ENCODE assay signal across 19 cellular contexts in genomic region chr1:166221316-166221715, GRCh38. TPM values are rescaled to one million over a fixed set of nuclear protein-coding genes. Genes with fewer than 3 reads are reported as not detected.
"Had no signal": no experiment of that assay in that cellular context is flagged by ENCODE, and none has a peak within 500 bp of the region (broad histone marks: within the 10 kb centered on the region; RNA-seq: fewer than 3 reads in every experiment).

No MANE protein-coding gene starts in this region.

- H3K27ac ChIP-seq: ascending aorta, breast epithelium, esophagus squamous epithelium, left ventricle myocardium inferior, parathyroid adenoma had no signal

- ATAC-seq: activated CD4-positive, alpha-beta T cell treated with anti-CD3 and anti-CD28 coated beads for 36 hours; activated CD8-positive, alpha-beta memory T cell treated with anti-CD3 and anti-CD28 coated beads, Interleukin-2, amount 10 ng/mL, durations not matched to agents 7 days and 5 days; stimulated activated effector memory CD8-positive, alpha-beta T cell treated with anti-CD3 and anti-CD28 coated beads, Interleukin-12 subunit alpha, Interleukin-12 subunit beta, amount 100 ng/mL, for 72 hours had no signal

- H3K36me3 ChIP-seq: ascending aorta, breast epithelium, esophagus squamous epithelium, left ventricle myocardium inferior had no signal

- H3K4me1 ChIP-seq: ascending aorta, breast epithelium, esophagus squamous epithelium, left ventricle myocardium inferior, parathyroid adenoma had no signal

- H3K4me3 ChIP-seq: ascending aorta, breast epithelium, esophagus squamous epithelium, left ventricle myocardium inferior had no signal

- H3K27me3 ChIP-seq: ascending aorta, breast epithelium, esophagus squamous epithelium had no signal

- DNase-seq: activated CD4-positive, alpha-beta memory T cell treated with anti-CD3 and anti-CD28 coated beads for 36 hours; activated CD4-positive, alpha-beta T cell treated with anti-CD3 and anti-CD28 coated beads for 36 hours; activated CD8-positive, alpha-beta memory T cell treated with anti-CD3 and anti-CD28 coated beads, Interleukin-2, amount 10 ng/mL, durations not matched to agents 7 days and 5 days; activated naive CD4-positive, alpha-beta T cell treated with anti-CD3 and anti-CD28 coated beads for 36 hours; activated T-cell treated with anti-CD3 and anti-CD28 coated beads, Interleukin-2, amount 50 U/mL, for 1 hour; cerebellar nuclear complex; effector CD8-positive, alpha-beta T cell; esophagus squamous epithelium; hippocampal formation; kidney; left ventricle myocardium inferior; naive B cell had no signal

RNA-seq across cellular contexts. Expression of gene FAM78B, which starts 54.5 kb away (rescaled TPM):
- total RNA-seq: ascending aorta, endothelial cell of umbilical vein, fibroblast of villous mesenchyme, glomerular endothelial cell had no signal
